2 cellular contexts compared by ENCODE assay signal in genomic region chr7:30451539-30452277, GRCh38.
TF ChIP-seq lines count a peak whose summit lies in the region.

No MANE protein-coding gene starts in this region.

TF ChIP-seq in H1, 55 proteins besides CTCF, POLR2A, EP300 and RAD21:
- TF ChIP-seq SIN3A (conservative IDR thresholded peaks at IDR 0.05 in 1 of 2, IDR thresholded peaks at IDR 0.05 in 1 of 2; ENCODE audit: low read depth in 1 of 2, low read length in 2 of 2) (no peak), SUZ12 (IDR thresholded peaks at IDR 0.05; ENCODE audit: low read length) (no peak), SP2 (IDR thresholded peaks at IDR 0.05; ENCODE audit: low read length) (no peak), ASH2L (IDR thresholded peaks at IDR 0.05; ENCODE audit: low read length) (no peak)

TF ChIP-seq in SK-N-SH, 30 proteins besides CTCF, POLR2A, EP300 and RAD21:
- TF ChIP-seq TAF1 (IDR thresholded peaks at IDR 0.05; ENCODE audit: borderline replicate concordance, low read depth, low read length): no peak
- TF ChIP-seq NFIC (IDR thresholded peaks at IDR 0.05; ENCODE audit: borderline replicate concordance): no peak
- no peak for TF ChIP-seq RXRA (IDR thresholded peaks at IDR 0.05; ENCODE audit: borderline replicate concordance, low read depth)
- TF ChIP-seq, protein P1, sequence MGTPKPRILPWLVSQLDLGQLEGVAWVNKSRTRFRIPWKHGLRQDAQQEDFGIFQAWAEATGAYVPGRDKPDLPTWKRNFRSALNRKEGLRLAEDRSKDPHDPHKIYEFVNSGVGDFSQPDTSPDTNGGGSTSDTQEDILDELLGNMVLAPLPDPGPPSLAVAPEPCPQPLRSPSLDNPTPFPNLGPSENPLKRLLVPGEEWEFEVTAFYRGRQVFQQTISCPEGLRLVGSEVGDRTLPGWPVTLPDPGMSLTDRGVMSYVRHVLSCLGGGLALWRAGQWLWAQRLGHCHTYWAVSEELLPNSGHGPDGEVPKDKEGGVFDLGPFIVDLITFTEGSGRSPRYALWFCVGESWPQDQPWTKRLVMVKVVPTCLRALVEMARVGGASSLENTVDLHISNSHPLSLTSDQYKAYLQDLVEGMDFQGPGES (IDR thresholded peaks at IDR 0.05; ENCODE audit: low read depth, low read length): no peak
- no peak for TF ChIP-seq REST (IDR thresholded peaks at IDR 0.05; ENCODE audit: low read depth, low read length)
- no peak for TF ChIP-seq FOXJ3 (CRISPR knock-in tag; IDR thresholded peaks at IDR 0.05)
- no peak for TF ChIP-seq MAX (IDR thresholded peaks at IDR 0.05; ENCODE audit: low read depth)
- TF ChIP-seq PBX3 (IDR thresholded peaks at IDR 0.05): no peak
- no peak for TF ChIP-seq RFX5 (IDR thresholded peaks at IDR 0.05; ENCODE audit: low read length)
- TF ChIP-seq MEF2A (IDR thresholded peaks at IDR 0.05; ENCODE audit: borderline replicate concordance, low read depth): no peak
- no peak for TF ChIP-seq JUND (IDR thresholded peaks at IDR 0.05)
- TF ChIP-seq NRF1 (IDR thresholded peaks at IDR 0.05; ENCODE audit: low read depth, low read length): no peak
